9 cellular contexts compared by ENCODE assay signal in genomic region chr18:33755918-33756590, GRCh38.
DNase-seq lines count a peak whose midpoint lies in the region; ATAC-seq and TF ChIP-seq lines count a peak whose summit lies in the region.
"Had no signal": no experiment of that assay in that cellular context is flagged by ENCODE, and none has a peak within 500 bp of the region (broad histone marks: within the 10 kb centered on the region; RNA-seq: fewer than 3 reads in every experiment).

No MANE protein-coding gene starts in this region.

- H3K27ac Mint-ChIP-seq in MCF 10A (ENCODE audit: low read depth, unreplicated experiment), result no peak overlapping the region

- CTCF ChIA-PET in MCF 10A (lab: Yijun Ruan, JAX), result no interaction called here
- CTCF ChIA-PET in GM10248 (lab: Yijun Ruan, JAX), result interaction anchor here (1.0 to 1.5 kb wide), 2 partner anchors 9 to 524 kb away, joined by 3 to 4 read pairs; no protein-coding TSS in a partner anchor

- DNase-seq in MCF 10A (ENCODE audit: unreplicated experiment) (peak; percentile 57), breast epithelium (ENCODE audit: low spot score in 2 of 2) (no peak), Peyer's patch (peak in 2 of 3 donors; percentile 58 to 71), fibroblast of peridontal ligament (ENCODE audit: extremely low read depth) (peak; percentile 68), upper lobe of right lung (no peak), GM10248 (ENCODE audit: extremely low spot score) (no peak), WERI-Rb-1 (no peak)

- POLR2A ChIA-PET in MCF 10A (lab: Yijun Ruan, JAX), result no interaction called here
- POLR2A ChIA-PET in GM10248 (lab: Yijun Ruan, JAX), result no interaction called here

- no peaks in the 10 kb centered on the region for H3K27me3 Mint-ChIP-seq in MCF 10A (ENCODE audit: insufficient read depth, unreplicated experiment)

- H3K9me3 ChIP-seq in breast epithelium (no peaks in the 10 kb centered on the region), Peyer's patch (no peaks in the 10 kb centered on the region), upper lobe of right lung (no peaks in the 10 kb centered on the region), WERI-Rb-1 (ENCODE audit: severe bottlenecking) (no peaks in the 10 kb centered on the region)

- no peaks in the 10 kb centered on the region for H3K36me3 Mint-ChIP-seq in MCF 10A (ENCODE audit: insufficient read depth, unreplicated experiment)

- H3K4me1 Mint-ChIP-seq in MCF 10A (ENCODE audit: insufficient read depth, unreplicated experiment), result no peaks in the 10 kb centered on the region

- H3K4me3 ChIP-seq in breast epithelium, result no peak overlapping the region
- no peak overlapping the region for H3K4me3 ChIP-seq in Peyer's patch
- no peak overlapping the region for H3K4me3 ChIP-seq in upper lobe of right lung
- no peak overlapping the region for H3K4me3 ChIP-seq in WERI-Rb-1 (ENCODE audit: low read depth, low read length)

- BruUV-seq in MCF 10A (replicated peaks; lab: Mats Ljungman, UMichigan), result no TSS peak

- H3K4me3 Mint-ChIP-seq in MCF 10A (ENCODE audit: unreplicated experiment), result no peak overlapping the region

- H3K27me3 ChIP-seq in breast epithelium, result no peaks in the 10 kb centered on the region
- no peaks in the 10 kb centered on the region for H3K27me3 ChIP-seq in Peyer's patch
- no peaks in the 10 kb centered on the region for H3K27me3 ChIP-seq in upper lobe of right lung
- no peaks in the 10 kb centered on the region for H3K27me3 ChIP-seq in WERI-Rb-1 (ENCODE audit: insufficient read depth, low read depth, severe bottlenecking)

- ATAC-seq in upper lobe of right lung (peak; percentile 64), GM21360 (IDR thresholded peaks at IDR 0.05; ENCODE audit: unreplicated experiment) (no peak)

- H3K36me3 ChIP-seq in breast epithelium (no peaks in the 10 kb centered on the region), Peyer's patch (no peaks in the 10 kb centered on the region), upper lobe of right lung (no peaks in the 10 kb centered on the region), WERI-Rb-1 (no peaks in the 10 kb centered on the region)

- intact Hi-C loops in MCF 10A (cut with micrococcal nuclease), result no loop called here
- intact Hi-C loops in breast epithelium (cut with DNase I; ENCODE audit: low total_unique reads), result no loop called here
- intact Hi-C loops in upper lobe of right lung (cut with DNase I), result no loop called here

- TF ChIP-seq POLR2A in breast epithelium (IDR thresholded peaks at IDR 0.05) (no peak), Peyer's patch (IDR thresholded peaks at IDR 0.05) (no peak)

- H3K27ac ChIP-seq in breast epithelium, result no peak overlapping the region
- H3K27ac ChIP-seq in Peyer's patch, result no peak overlapping the region
- no peak overlapping the region for H3K27ac ChIP-seq in upper lobe of right lung
- no peak overlapping the region for H3K27ac ChIP-seq in WERI-Rb-1
- H3K27ac ChIP-seq: C4-2B had no signal

- H3K4me1 ChIP-seq in breast epithelium (no peaks in the 10 kb centered on the region), Peyer's patch (no peaks in the 10 kb centered on the region), upper lobe of right lung (no peaks in the 10 kb centered on the region)

- TF ChIP-seq CTCF in MCF 10A (IDR thresholded peaks at IDR 0.05; ENCODE audit: unreplicated experiment) (no peak), breast epithelium (IDR thresholded peaks at IDR 0.05) (no peak), Peyer's patch (IDR thresholded peaks at IDR 0.05) (no peak), upper lobe of right lung (IDR thresholded peaks at IDR 0.05) (no peak), GM10248 (IDR thresholded peaks at IDR 0.05; ENCODE audit: control extremely low read depth, extremely low read depth, low read depth, missing control alignments) (no peak), WERI-Rb-1 (IDR thresholded peaks at IDR 0.05; ENCODE audit: low read depth, low read length) (no peak)

- no peaks in the 10 kb centered on the region for H3K9me3 Mint-ChIP-seq in MCF 10A (ENCODE audit: unreplicated experiment)

Comparison
In these comparisons a context has a peak if more than half of its experiments do, and no peak if none do; other contexts are left out.
1. DNase-seq: peak in MCF 10A (single experiment), Peyer's patch (2 of 3) and fibroblast of peridontal ligament (single experiment); none in breast epithelium (0 of 2), upper lobe of right lung (single experiment), GM10248 (single experiment) and WERI-Rb-1 (single experiment).